Comparison of ENCODE assay signal across 24 cellular contexts in genomic region chr5:149748471-149749094, GRCh38. TPM values are rescaled to one million over a fixed set of nuclear protein-coding genes. Genes with fewer than 3 reads are reported as not detected.
DNase-seq lines count a peak whose midpoint lies in the region; ATAC-seq and TF ChIP-seq lines count a peak whose summit lies in the region.
"Had no signal": no experiment of that assay in that cellular context is flagged by ENCODE, and none has a peak within 500 bp of the region (broad histone marks: within the 10 kb centered on the region; RNA-seq: fewer than 3 reads in every experiment).

No MANE protein-coding gene starts in this region.

- H3K27me3 ChIP-seq in SK-N-SH (ENCODE audit: insufficient read depth) = no peaks in the 10 kb centered on the region; the same call in 1 of the 2 replicates
- H3K27me3 ChIP-seq in Peyer's patch = no peaks in the 10 kb centered on the region
- no peaks in the 10 kb centered on the region for H3K27me3 ChIP-seq in stomach
- H3K27me3 ChIP-seq: adrenal gland had no signal

- intact Hi-C loops in stomach (cut with DNase I; ENCODE audit: low total_unique reads) = no loop called here

- H3K9me2 ChIP-seq in SK-N-SH = no peaks in the 10 kb centered on the region

- no peaks in the 10 kb centered on the region for H3F3A ChIP-seq in SK-N-SH (replicated peaks; ENCODE audit: insufficient read depth)

- no peak overlapping the region for H2AFZ ChIP-seq in SK-N-SH (ENCODE audit: low read depth)
- H2AFZ ChIP-seq: parathyroid adenoma had no signal

- H3K27ac ChIP-seq in SK-N-SH (ENCODE audit: low read depth in 2 of 2, low read length in 1 of 2) = no peak overlapping the region
- H3K27ac ChIP-seq in Peyer's patch = peak overlapping the region in 3 of 4 donors; percentile 73 to 91 (median 77)
- peak overlapping the region; percentile 59 to 81 (median 73) for H3K27ac ChIP-seq in stomach
- H3K27ac ChIP-seq: parathyroid adenoma, thoracic aorta, WERI-Rb-1 had no signal

- no peaks in the 10 kb centered on the region for H3K79me2 ChIP-seq in SK-N-SH (ENCODE audit: insufficient read depth)

- no peaks in the 10 kb centered on the region for H4K20me1 ChIP-seq in SK-N-SH (ENCODE audit: insufficient read depth)

- H3K4me2 ChIP-seq in SK-N-SH = no peak overlapping the region

- ATAC-seq in SK-N-SH treated with all-trans-retinoic acid at 6 μM for 48 hours = no peak
- ATAC-seq: Right ventricle myocardium inferior had no signal

- POLR2A ChIA-PET in SK-N-SH (lab: Yijun Ruan, JAX) = interaction anchor here (0.6 kb wide), 1 partner anchor 256 kb away, joined by 3 read pairs; no protein-coding TSS in a partner anchor

- 81% methylated on average over 5 of the region's 7 CpGs for WGBS in SK-N-SH (ENCODE audit: low lambda C conversion rate)
- WGBS in stomach, 5 donors = 80 to 92% (median 86%) methylated on average over 7 of the region's 7 CpGs

- H3K36me3 ChIP-seq in SK-N-SH (replicated peaks in 1 of 2; ENCODE audit: control insufficient read depth in 1 of 2, insufficient read depth in 2 of 2, low read length in 1 of 2) (no peaks in the 10 kb centered on the region), Peyer's patch (no peaks in the 10 kb centered on the region), stomach (no peaks in the 10 kb centered on the region)
- H3K36me3 ChIP-seq: adrenal gland, thoracic aorta, WERI-Rb-1 had no signal

- H3K4me3 ChIP-seq in SK-N-SH (ENCODE audit: low read depth in 2 of 2, low read length in 1 of 2) (no peak overlapping the region), Peyer's patch (no peak overlapping the region), fibroblast of mammary gland (ENCODE audit: control insufficient read depth, low read depth, low read length) (no peak overlapping the region), stomach (no peak overlapping the region)
- H3K4me3 ChIP-seq: adrenal gland, thoracic aorta had no signal

- H3K4me1 ChIP-seq in SK-N-SH (ENCODE audit: control insufficient read depth in 1 of 2, insufficient read depth in 2 of 2, low read depth in 1 of 2, low read length in 1 of 2) (no peaks in the 10 kb centered on the region), Peyer's patch (peaks cover 0 to 33% (median 0%) of the 10 kb centered on the region in 4 donors), stomach (peaks cover 6 to 72% (median 41%) of the 10 kb centered on the region in 4 donors)

- DNase-seq in SK-N-SH (no peak), Peyer's patch (no peak), fibroblast of mammary gland (ENCODE audit: low read depth) (peak; percentile 11), stomach (no peak), 8988T (no peak), amniotic stem cell (lab: John Stamatoyannopoulos, UW) (no peak)
- no peak for DNase-seq in activated effector memory CD4-positive, alpha-beta T cell treated with Interleukin-2 at 50 U/mL for 16 hours
- DNase-seq: activated CD4-positive, alpha-beta T cell treated with anti-CD3 and anti-CD28 coated beads, Interleukin-2, amount 10 ng/mL, durations not matched to agents 24 days and 14 days; activated T-cell treated with anti-CD3 and anti-CD28 coated beads, Interleukin-2, amount 50 U/mL, for 24 hours; CD8-positive, alpha-beta memory T cell; effector memory CD4-positive, alpha-beta T cell; erythroblast; GDM1; NCI-H2081 treated with DMSO at 0.1 percent for 48 hours; NCI-H345; NCI-H748 treated with DMSO at 0.1 percent for 48 hours; right cardiac atrium; stimulated activated CD4-positive, alpha-beta T cell treated with anti-CD3 and anti-CD28 coated beads, Interleukin-4, amount 100 ng/mL, for 24 hours; WERI-Rb-1 had no signal

- no peak overlapping the region for H3K9ac ChIP-seq in SK-N-SH
- H3K9ac ChIP-seq: parathyroid adenoma had no signal

- TF ChIP-seq POLR2A in Peyer's patch (IDR thresholded peaks at IDR 0.05) (no peak), stomach (IDR thresholded peaks at IDR 0.05) (no peak)

- no peak for TF ChIP-seq CTCF in SK-N-SH (IDR thresholded peaks at IDR 0.05)
- TF ChIP-seq CTCF in Peyer's patch (IDR thresholded peaks at IDR 0.05) = no peak
- TF ChIP-seq CTCF in fibroblast of mammary gland (conservative IDR thresholded peaks at IDR 0.05; ENCODE audit: control insufficient read depth, insufficient read depth, low read depth, low read length) = no peak
- no peak for TF ChIP-seq CTCF in stomach (IDR thresholded peaks at IDR 0.05)

- CTCF ChIA-PET in SK-N-SH (lab: Yijun Ruan, JAX) = no interaction called here

- H3K9me3 ChIP-seq in SK-N-SH (no peaks in the 10 kb centered on the region), Peyer's patch (no peaks in the 10 kb centered on the region), stomach (no peaks in the 10 kb centered on the region)
- H3K9me3 ChIP-seq: adrenal gland, thoracic aorta had no signal

- no peak for TF ChIP-seq RAD21 in SK-N-SH (IDR thresholded peaks at IDR 0.05; ENCODE audit: low read length)

- TF ChIP-seq EP300 in SK-N-SH (IDR thresholded peaks at IDR 0.05; ENCODE audit: borderline replicate concordance in 1 of 2, low read depth in 1 of 2, low read length in 1 of 2) = no peak
- TF ChIP-seq EP300 in stomach (IDR thresholded peaks at IDR 0.05) = no peak

TF ChIP-seq in SK-N-SH treated with all-trans-retinoic acid at 6 μM for 48 hours, 23 proteins besides CTCF, POLR2A, EP300 and RAD21:
- TF ChIP-seq CSDC2 (CRISPR knock-in tag; IDR thresholded peaks at IDR 0.05) (no peak), SNAI2 (CRISPR knock-in tag; IDR thresholded peaks at IDR 0.05) (no peak), ZFP3 (CRISPR knock-in tag; IDR thresholded peaks at IDR 0.05) (peak; percentile 92), GLIS3 (CRISPR knock-in tag; IDR thresholded peaks at IDR 0.05) (no peak), ZNF70 (CRISPR knock-in tag; IDR thresholded peaks at IDR 0.05) (no peak)

TF ChIP-seq in SK-N-SH, 30 proteins besides CTCF, POLR2A, EP300 and RAD21 (continues in another document):
- TF ChIP-seq ELF1 (IDR thresholded peaks at IDR 0.05) (no peak), NRF1 (IDR thresholded peaks at IDR 0.05; ENCODE audit: low read depth, low read length) (no peak), FOXJ3 (CRISPR knock-in tag; IDR thresholded peaks at IDR 0.05) (no peak), FOXM1 (IDR thresholded peaks at IDR 0.05; ENCODE audit: low read depth) (no peak), ZBTB33 (IDR thresholded peaks at IDR 0.05; ENCODE audit: borderline replicate concordance, low read depth) (no peak), MXI1 (IDR thresholded peaks at IDR 0.05; ENCODE audit: low read depth, low read length) (no peak), MAX (IDR thresholded peaks at IDR 0.05; ENCODE audit: low read depth) (no peak), SIN3A (IDR thresholded peaks at IDR 0.05; ENCODE audit: borderline replicate concordance, low read depth, low read length) (no peak), POLR2AphosphoS5 (IDR thresholded peaks at IDR 0.05; ENCODE audit: low read depth, low read length) (no peak), TAF1 (IDR thresholded peaks at IDR 0.05; ENCODE audit: borderline replicate concordance, low read depth, low read length) (no peak)
- TF ChIP-seq, protein P1, sequence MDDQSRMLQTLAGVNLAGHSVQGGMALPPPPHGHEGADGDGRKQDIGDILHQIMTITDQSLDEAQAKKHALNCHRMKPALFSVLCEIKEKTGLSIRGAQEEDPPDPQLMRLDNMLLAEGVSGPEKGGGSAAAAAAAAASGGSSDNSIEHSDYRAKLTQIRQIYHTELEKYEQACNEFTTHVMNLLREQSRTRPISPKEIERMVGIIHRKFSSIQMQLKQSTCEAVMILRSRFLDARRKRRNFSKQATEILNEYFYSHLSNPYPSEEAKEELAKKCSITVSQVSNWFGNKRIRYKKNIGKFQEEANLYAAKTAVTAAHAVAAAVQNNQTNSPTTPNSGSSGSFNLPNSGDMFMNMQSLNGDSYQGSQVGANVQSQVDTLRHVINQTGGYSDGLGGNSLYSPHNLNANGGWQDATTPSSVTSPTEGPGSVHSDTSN (IDR thresholded peaks at IDR 0.05) = no peak
- TF ChIP-seq, protein P2, sequence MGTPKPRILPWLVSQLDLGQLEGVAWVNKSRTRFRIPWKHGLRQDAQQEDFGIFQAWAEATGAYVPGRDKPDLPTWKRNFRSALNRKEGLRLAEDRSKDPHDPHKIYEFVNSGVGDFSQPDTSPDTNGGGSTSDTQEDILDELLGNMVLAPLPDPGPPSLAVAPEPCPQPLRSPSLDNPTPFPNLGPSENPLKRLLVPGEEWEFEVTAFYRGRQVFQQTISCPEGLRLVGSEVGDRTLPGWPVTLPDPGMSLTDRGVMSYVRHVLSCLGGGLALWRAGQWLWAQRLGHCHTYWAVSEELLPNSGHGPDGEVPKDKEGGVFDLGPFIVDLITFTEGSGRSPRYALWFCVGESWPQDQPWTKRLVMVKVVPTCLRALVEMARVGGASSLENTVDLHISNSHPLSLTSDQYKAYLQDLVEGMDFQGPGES (IDR thresholded peaks at IDR 0.05; ENCODE audit: low read depth, low read length) = no peak
- TF ChIP-seq, protein P3, sequence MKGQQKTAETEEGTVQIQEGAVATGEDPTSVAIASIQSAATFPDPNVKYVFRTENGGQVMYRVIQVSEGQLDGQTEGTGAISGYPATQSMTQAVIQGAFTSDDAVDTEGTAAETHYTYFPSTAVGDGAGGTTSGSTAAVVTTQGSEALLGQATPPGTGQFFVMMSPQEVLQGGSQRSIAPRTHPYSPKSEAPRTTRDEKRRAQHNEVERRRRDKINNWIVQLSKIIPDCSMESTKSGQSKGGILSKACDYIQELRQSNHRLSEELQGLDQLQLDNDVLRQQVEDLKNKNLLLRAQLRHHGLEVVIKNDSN (IDR thresholded peaks at IDR 0.05; ENCODE audit: borderline replicate concordance, low read depth) = no peak

RNA-seq across cellular contexts. Expression of gene PPARGC1B, which starts 18.5 kb away (rescaled TPM):
- 0.21 and 0.25 TPM in 2 replicates for polyA plus RNA-seq in SK-N-SH (2012; rRNA removed)
- 0.14 and 0.20 TPM in 2 replicates for polyA plus RNA-seq in SK-N-SH (2012; cell fraction: cytosol; rRNA removed)
- polyA plus RNA-seq in SK-N-SH (2012; cell fraction: nucleus; rRNA removed) = 0.69 and 0.93 TPM in 2 replicates
- 10 to 100 TPM; 36.8 to 53.6 (median 46.7) TPM for total RNA-seq in Peyer's patch
- total RNA-seq in stomach = 10 to 100 TPM in 3 of 5 donors, 1 to 10 TPM in 2; 4.1 to 59.7 (median 17.1) TPM
- 1 to 10 TPM; 1.2 to 2.4 (median 1.7) TPM for polyA plus RNA-seq in stomach

Comparison
In these comparisons a context has a peak if more than half of its experiments do, and no peak if none do; other contexts are left out.
1. H3K27ac ChIP-seq: peak in Peyer's patch (3 of 4) and stomach (5 of 5); none in SK-N-SH (0 of 2).